Comparison of ENCODE assay signal across 36 cellular contexts in genomic region chr6:46931416-46931815, GRCh38. TPM values are rescaled to one million over a fixed set of nuclear protein-coding genes. Genes with fewer than 3 reads are reported as not detected.
"Had no signal": no experiment of that assay in that cellular context is flagged by ENCODE, and none has a peak within 500 bp of the region (broad histone marks: within the 10 kb centered on the region; RNA-seq: fewer than 3 reads in every experiment).

No MANE protein-coding gene starts in this region.

- ATAC-seq: activated CD8-positive, alpha-beta memory T cell treated with anti-CD3 and anti-CD28 coated beads, Interleukin-2, amount 10 ng/mL, durations not matched to agents 7 days and 5 days; activated naive CD8-positive, alpha-beta T cell treated with anti-CD3 and anti-CD28 coated beads, Interleukin-2, amount 50 U/mL, for 24 hours had no signal

- H3K27ac Mint-ChIP-seq: activated B cell treated with CpG ODN at 0.5 μM for 24 hours; activated CD4-positive, alpha-beta memory T cell treated with anti-CD3 and anti-CD28 coated beads, Interleukin-2, amount 10 ng/mL, durations not matched to agents 7 days and 5 days; activated CD8-positive, alpha-beta memory T cell treated with anti-CD3 and anti-CD28 coated beads, Interleukin-2, amount 10 ng/mL, durations not matched to agents 7 days and 5 days; activated naive CD4-positive, alpha-beta T cell treated with anti-CD3 and anti-CD28 coated beads, Interleukin-2, amount 10 ng/mL, durations not matched to agents 7 days and 5 days; activated naive CD8-positive, alpha-beta T cell; activated naive CD8-positive, alpha-beta T cell treated with anti-CD3 and anti-CD28 coated beads, Interleukin-2, amount 50 U/mL, for 24 hours; IgD-negative memory B cell had no signal

- H3K36me3 ChIP-seq: brain microvascular endothelial cell, MG63 had no signal

- H3K9me3 Mint-ChIP-seq: activated B cell treated with CpG ODN at 0.5 μM for 24 hours; activated naive CD4-positive, alpha-beta T cell treated with anti-CD3 and anti-CD28 coated beads, Interleukin-2, amount 10 ng/mL, durations not matched to agents 7 days and 5 days had no signal

- H3K27ac ChIP-seq: brain microvascular endothelial cell, VCaP had no signal

- H3K9me3 ChIP-seq: MG63 had no signal

- H3K27me3 Mint-ChIP-seq: activated CD4-positive, alpha-beta memory T cell treated with anti-CD3 and anti-CD28 coated beads, Interleukin-2, amount 10 ng/mL, durations not matched to agents 7 days and 5 days; activated CD8-positive, alpha-beta memory T cell treated with anti-CD3 and anti-CD28 coated beads, Interleukin-2, amount 10 ng/mL, durations not matched to agents 7 days and 5 days; activated naive CD4-positive, alpha-beta T cell treated with anti-CD3 and anti-CD28 coated beads, Interleukin-2, amount 10 ng/mL, durations not matched to agents 7 days and 5 days had no signal

- H3K27me3 ChIP-seq: brain microvascular endothelial cell, MG63 had no signal

- H3K4me3 ChIP-seq: MG63, PC-9 had no signal

- H3K36me3 Mint-ChIP-seq: activated CD8-positive, alpha-beta memory T cell treated with anti-CD3 and anti-CD28 coated beads, Interleukin-2, amount 10 ng/mL, durations not matched to agents 7 days and 5 days; activated naive CD4-positive, alpha-beta T cell treated with anti-CD3 and anti-CD28 coated beads, Interleukin-2, amount 10 ng/mL, durations not matched to agents 7 days and 5 days; activated naive CD8-positive, alpha-beta T cell; IgD-negative memory B cell had no signal

- H3K4me1 Mint-ChIP-seq: activated B cell treated with CpG ODN at 0.5 μM for 24 hours; activated CD4-positive, alpha-beta memory T cell treated with anti-CD3 and anti-CD28 coated beads, Interleukin-2, amount 10 ng/mL, durations not matched to agents 7 days and 5 days; activated CD8-positive, alpha-beta memory T cell treated with anti-CD3 and anti-CD28 coated beads, Interleukin-2, amount 10 ng/mL, durations not matched to agents 7 days and 5 days; activated naive CD4-positive, alpha-beta T cell treated with anti-CD3 and anti-CD28 coated beads, Interleukin-2, amount 10 ng/mL, durations not matched to agents 7 days and 5 days; activated naive CD8-positive, alpha-beta T cell treated with anti-CD3 and anti-CD28 coated beads, Interleukin-2, amount 50 U/mL, for 24 hours; IgD-negative memory B cell had no signal

- DNase-seq: activated B cell treated with CpG ODN at 0.5 μM for 24 hours; activated CD4-positive, alpha-beta memory T cell treated with anti-CD3 and anti-CD28 coated beads, Interleukin-2, amount 10 ng/mL, durations not matched to agents 7 days and 5 days; activated CD4-positive, alpha-beta T cell treated with anti-CD3 and anti-CD28 coated beads for 4 hours; activated CD4-positive, CD25-positive, alpha-beta regulatory T cell treated with anti-CD3 and anti-CD28 coated beads, Interleukin-2, amount 50 U/mL, for 72 hours; activated CD8-positive, alpha-beta memory T cell treated with anti-CD3 and anti-CD28 coated beads for 24 hours; activated CD8-positive, alpha-beta memory T cell treated with anti-CD3 and anti-CD28 coated beads, Interleukin-2, amount 10 ng/mL, durations not matched to agents 7 days and 5 days; activated CD8-positive, alpha-beta memory T cell treated with anti-CD3 and anti-CD28 coated beads, Interleukin-2, amount 50 U/mL, for 48 hours; activated effector memory CD4-positive, alpha-beta T cell treated with Interleukin-2 at 50 U/mL for 16 hours; activated naive CD4-positive, alpha-beta T cell treated with anti-CD3 and anti-CD28 coated beads, Interleukin-2, amount 10 ng/mL, durations not matched to agents 7 days and 5 days; activated naive CD8-positive, alpha-beta T cell treated with anti-CD3 and anti-CD28 coated beads, Interleukin-2, amount 50 U/mL, for 24 hours; activated T-cell treated with anti-CD3 and anti-CD28 coated beads, Interleukin-2, amount 50 U/mL, for 48 hours; amniotic stem cell; aorta; brain microvascular endothelial cell; Karpas-422; KBM-7; MG63; NCI-H1048; NCI-H1436 treated with DMSO at 0.1 percent for 48 hours; NCI-H1694 treated with DMSO at 0.1 percent for 48 hours; NCI-H2029 treated with DMSO at 0.1 percent for 48 hours; NCI-H2107; NCI-H2171; NCI-H510A; NCI-H526; NCI-H748 treated with DMSO at 0.1 percent for 48 hours; PC-9; Right ventricle myocardium superior; SW 1271; T-helper 1 cell; T-helper 2 cell; T-helper 9 cell had no signal

- H3K4me3 Mint-ChIP-seq: activated B cell treated with CpG ODN at 0.5 μM for 24 hours; activated CD4-positive, alpha-beta memory T cell treated with anti-CD3 and anti-CD28 coated beads, Interleukin-2, amount 10 ng/mL, durations not matched to agents 7 days and 5 days; activated CD8-positive, alpha-beta memory T cell treated with anti-CD3 and anti-CD28 coated beads, Interleukin-2, amount 10 ng/mL, durations not matched to agents 7 days and 5 days; activated naive CD4-positive, alpha-beta T cell treated with anti-CD3 and anti-CD28 coated beads, Interleukin-2, amount 10 ng/mL, durations not matched to agents 7 days and 5 days; activated naive CD8-positive, alpha-beta T cell; activated naive CD8-positive, alpha-beta T cell treated with anti-CD3 and anti-CD28 coated beads, Interleukin-2, amount 50 U/mL, for 24 hours; IgD-negative memory B cell had no signal

- H2AFZ ChIP-seq: PC-9 had no signal

RNA-seq across cellular contexts. Expression of gene ADGRF5, which starts 9.7 kb away (rescaled TPM):
- total RNA-seq: activated B cell treated with CpG ODN at 0.5 μM for 24 hours; activated CD4-positive, alpha-beta memory T cell treated with anti-CD3 and anti-CD28 coated beads, Interleukin-2, amount 10 ng/mL, durations not matched to agents 7 days and 5 days; activated CD8-positive, alpha-beta memory T cell treated with anti-CD3 and anti-CD28 coated beads, Interleukin-2, amount 10 ng/mL, durations not matched to agents 7 days and 5 days; OCI-LY7 had no signal
- polyA plus RNA-seq: IgD-negative memory B cell had no signal
